ENCODE assay signal across 9 cellular contexts in the genomic region with DNA sequence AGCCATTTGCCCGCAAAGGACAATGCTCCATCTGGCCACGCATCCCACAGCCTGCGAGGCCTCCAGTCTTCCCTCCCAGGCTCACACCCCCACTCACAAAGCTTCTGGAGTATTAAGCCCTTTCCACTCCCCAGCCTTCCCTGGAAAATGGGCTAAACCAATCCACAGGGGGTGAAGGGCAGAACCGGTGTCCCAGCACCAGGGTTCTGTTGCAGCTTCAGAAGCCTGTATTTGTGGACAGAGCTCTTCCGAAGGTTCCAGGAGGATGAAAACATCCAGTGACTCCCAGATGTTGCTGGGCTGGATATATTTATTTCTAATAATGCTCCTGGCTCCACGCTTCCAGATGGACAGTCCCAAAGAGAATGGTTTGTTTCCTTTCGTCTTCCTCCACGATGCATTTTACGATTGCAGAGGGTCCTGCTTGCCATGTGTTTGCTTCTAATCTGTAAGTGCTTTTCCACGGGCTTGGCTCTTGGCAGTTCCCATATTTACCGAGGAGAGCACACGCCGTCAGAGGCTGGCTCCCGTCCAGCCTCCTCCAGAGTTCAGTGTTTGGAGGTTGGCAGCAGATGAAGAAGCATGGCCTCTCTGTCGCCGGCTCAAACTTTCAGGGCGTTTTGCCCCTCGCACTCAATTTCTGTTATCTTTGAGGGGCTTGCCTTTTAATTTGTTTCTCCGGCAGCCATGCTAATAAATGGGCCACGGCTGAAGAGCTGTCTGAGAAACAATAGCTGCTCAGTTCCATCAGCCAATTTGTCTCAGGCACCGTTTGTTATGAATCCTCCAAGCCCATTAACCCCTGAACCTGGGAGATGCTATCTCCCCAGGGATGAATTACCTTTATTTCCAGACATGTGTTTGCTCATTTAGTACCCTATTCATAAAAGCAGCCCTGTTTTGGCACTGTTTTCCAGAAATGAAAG.
DNase-seq lines count a peak whose midpoint lies in the region; ATAC-seq and TF ChIP-seq lines count a peak whose summit lies in the region.
"Had no signal": no experiment of that assay in that cellular context is flagged by ENCODE, and none has a peak within 500 bp of the region (broad histone marks: within the 10 kb centered on the region; RNA-seq: fewer than 3 reads in every experiment).

No MANE protein-coding gene starts in this region.

- H3K27ac ChIP-seq in caudate nucleus (ENCODE audit: low read depth, low read length) (peak overlapping the region; percentile 91), aorta (ENCODE audit: low read depth in 1 of 2, low read length in 2 of 2) (no peak overlapping the region)

- no peak for TF ChIP-seq CTCF in AG10803 (conservative IDR thresholded peaks at IDR 0.05; ENCODE audit: low read length)

- peak; percentile 83 for DNase-seq in AG10803 (ENCODE audit: low read depth)
- peak; percentile 34 for DNase-seq in NCI-H2081 treated with DMSO at 0.1 percent for 48 hours (lab: John Stamatoyannopoulos, UW)
- DNase-seq in caudate nucleus (lab: John Stamatoyannopoulos, UW), result peak in 56 of 61 donors; percentile 13 to 79 (median 47)
- DNase-seq in medulla oblongata (ENCODE audit: extremely low spot score), result peak; percentile 88
- peak; percentile 81 to 88 for DNase-seq in aorta
- no peak for DNase-seq in islet precursor cell
- no peak for DNase-seq in activated CD4-positive, CD25-positive, alpha-beta regulatory T cell (lab: John Stamatoyannopoulos, UW)
- DNase-seq: activated B cell treated with CpG ODN at 0.5 μM for 24 hours had no signal

- H3K4me3 ChIP-seq in AG10803 (ENCODE audit: low read length), result peak overlapping the region; percentile 52
- H3K4me3 ChIP-seq in aorta (ENCODE audit: low read length in 2 of 2), result no peak overlapping the region

- no peaks in the 10 kb centered on the region for H3K36me3 ChIP-seq in aorta (ENCODE audit: control insufficient read depth in 1 of 2, insufficient read depth in 2 of 2, low read length in 1 of 2)

- peaks cover 0 to 8% of the 10 kb centered on the region in 2 donors for H3K4me1 ChIP-seq in aorta (ENCODE audit: control insufficient read depth in 1 of 2, insufficient read depth in 2 of 2, low read length in 2 of 2)

- ATAC-seq in aorta (ENCODE audit: low FRiP score) (peak; percentile 81), HG03025 (IDR thresholded peaks at IDR 0.05; ENCODE audit: low FRiP score, unreplicated experiment) (no peak)

- no peaks in the 10 kb centered on the region for H3K9me3 ChIP-seq in aorta (ENCODE audit: control insufficient read depth, low read length)

- no peaks in the 10 kb centered on the region for H3K27me3 ChIP-seq in aorta (ENCODE audit: control insufficient read depth in 1 of 2, insufficient read depth in 2 of 2, low read length in 1 of 2)

- intact Hi-C loops in aorta (cut with DNase I), result loop anchor here in 1 of 2 donors (5.0 kb wide), 1 partner anchor 41 kb away; no protein-coding TSS in a partner anchor

- 5 to 8% methylated on average over 21 of the region's 21 CpGs for WGBS in aorta, 2 donors

Comparison
In these comparisons a context has a peak if more than half of its experiments do, and no peak if none do; other contexts are left out.
1. DNase-seq: peak in AG10803 (single experiment), NCI-H2081 treated with DMSO at 0.1 percent for 48 hours (single experiment), caudate nucleus (56 of 61), medulla oblongata (single experiment) and aorta (2 of 2); none in islet precursor cell (single experiment) and activated CD4-positive, CD25-positive, alpha-beta regulatory T cell (0 of 4).